1 cellular context compared by ENCODE assay signal in the genomic region with DNA sequence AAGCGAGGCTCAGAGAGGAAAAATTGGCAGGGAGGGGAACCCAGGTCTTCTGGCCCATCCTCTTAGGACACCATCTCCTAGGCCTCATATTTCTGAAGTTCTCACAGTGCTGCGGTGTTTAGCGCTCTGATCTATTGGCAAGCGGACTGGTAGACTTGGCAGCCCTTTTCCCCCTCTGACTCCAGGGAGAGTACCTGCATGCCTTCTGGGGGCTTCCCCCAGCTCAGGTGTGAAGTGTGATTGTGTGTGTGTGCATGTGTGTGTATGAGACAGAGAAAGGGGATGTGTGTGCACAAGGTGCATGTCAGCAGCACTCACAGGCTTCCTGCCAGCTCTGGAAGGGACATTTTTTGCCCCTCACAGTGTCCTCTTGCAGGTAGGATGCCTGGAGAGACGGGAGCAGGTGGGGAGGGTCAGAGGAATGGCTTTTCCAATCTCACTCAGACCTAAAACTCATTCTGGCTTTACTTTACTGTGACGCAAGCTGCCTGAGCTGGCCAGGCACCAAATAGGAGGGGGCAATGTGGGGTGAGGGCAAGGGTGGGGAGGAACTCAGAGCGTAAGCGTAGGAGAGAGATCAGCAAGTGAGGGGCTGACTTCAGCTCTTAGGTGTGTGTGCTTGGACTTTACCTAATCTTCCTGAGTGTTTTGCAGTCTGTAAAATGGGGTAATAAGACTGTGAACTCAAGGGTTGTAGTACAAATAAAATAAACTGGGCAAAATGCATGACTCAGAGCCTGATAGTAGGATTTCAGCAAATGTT.
TF ChIP-seq lines count a peak whose summit lies in the region.

No MANE protein-coding gene starts in this region.

TF ChIP-seq in HepG2, 621 proteins besides CTCF, POLR2A, EP300 and RAD21 (continued from another document and continues in another):
- TF ChIP-seq ZNF646 (CRISPR knock-in tag; IDR thresholded peaks at IDR 0.05) (peak; percentile 82), HIC2 (CRISPR knock-in tag; IDR thresholded peaks at IDR 0.05; ENCODE audit: low read depth) (no peak), MYPOP (CRISPR knock-in tag; IDR thresholded peaks at IDR 0.05) (peak; percentile 57; the same call in 1 of the 2 replicates), CERS6 (CRISPR knock-in tag; IDR thresholded peaks at IDR 0.05) (no peak), RNF2 (conservative IDR thresholded peaks at IDR 0.05; ENCODE audit: low read depth) (no peak), ATF7-NPFF (CRISPR knock-in tag; IDR thresholded peaks at IDR 0.05; ENCODE audit: low read depth) (no peak), ZNF468 (CRISPR knock-in tag; IDR thresholded peaks at IDR 0.05) (no peak), SALL1 (CRISPR knock-in tag; IDR thresholded peaks at IDR 0.05) (peak; percentile 36; the same call in 1 of the 2 replicates), CENPBD1 (CRISPR knock-in tag; IDR thresholded peaks at IDR 0.05; ENCODE audit: borderline replicate concordance, low read depth) (no peak), ZNF773 (CRISPR knock-in tag; IDR thresholded peaks at IDR 0.05; ENCODE audit: borderline replicate concordance) (no peak), GATAD2A (CRISPR knock-in tag; IDR thresholded peaks at IDR 0.05) (no peak), REL (CRISPR knock-in tag; conservative IDR thresholded peaks at IDR 0.05) (no peak), KAT8 (CRISPR knock-in tag; IDR thresholded peaks at IDR 0.05) (0 out of 2 replicates have a peak, but pooled peaks have one; percentile 15), ZNF34 (CRISPR knock-in tag; IDR thresholded peaks at IDR 0.05; ENCODE audit: borderline replicate concordance) (peak; percentile 28; the same call in 1 of the 2 replicates), TMF1 (CRISPR knock-in tag; IDR thresholded peaks at IDR 0.05; ENCODE audit: low read depth) (no peak), ZBTB25 (CRISPR knock-in tag; IDR thresholded peaks at IDR 0.05) (no peak), TOPORS (CRISPR knock-in tag; IDR thresholded peaks at IDR 0.05) (no peak), MBD4 (IDR thresholded peaks at IDR 0.05; ENCODE audit: borderline replicate concordance, low read length) (no peak), ZNF607 (CRISPR knock-in tag; IDR thresholded peaks at IDR 0.05; ENCODE audit: borderline replicate concordance) (0 out of 2 replicates have a peak, but pooled peaks have one; percentile 32), MTERF4 (CRISPR knock-in tag; IDR thresholded peaks at IDR 0.05) (peak; percentile 65; the same call in 1 of the 2 replicates), HIVEP1 (CRISPR knock-in tag; IDR thresholded peaks at IDR 0.05) (0 out of 2 replicates have a peak, but pooled peaks have one; percentile 25), ZNF670 (CRISPR knock-in tag; IDR thresholded peaks at IDR 0.05; ENCODE audit: borderline replicate concordance) (peak; percentile 51; the same call in 1 of the 2 replicates), ZNF292 (CRISPR knock-in tag; IDR thresholded peaks at IDR 0.05; ENCODE audit: borderline replicate concordance, low read depth) (peak; percentile 59; the same call in 1 of the 2 replicates), RBAK (CRISPR knock-in tag; IDR thresholded peaks at IDR 0.05) (no peak), NR2F6 (IDR thresholded peaks at IDR 0.05) (no peak), NR2F6 (CRISPR knock-in tag; IDR thresholded peaks at IDR 0.05) (no peak), ADNP (CRISPR knock-in tag; IDR thresholded peaks at IDR 0.05) (0 out of 2 replicates have a peak, but pooled peaks have one; percentile 45), ZNF337 (CRISPR knock-in tag; IDR thresholded peaks at IDR 0.05; ENCODE audit: borderline replicate concordance, low read depth) (no peak)
- TF ChIP-seq, protein P1, sequence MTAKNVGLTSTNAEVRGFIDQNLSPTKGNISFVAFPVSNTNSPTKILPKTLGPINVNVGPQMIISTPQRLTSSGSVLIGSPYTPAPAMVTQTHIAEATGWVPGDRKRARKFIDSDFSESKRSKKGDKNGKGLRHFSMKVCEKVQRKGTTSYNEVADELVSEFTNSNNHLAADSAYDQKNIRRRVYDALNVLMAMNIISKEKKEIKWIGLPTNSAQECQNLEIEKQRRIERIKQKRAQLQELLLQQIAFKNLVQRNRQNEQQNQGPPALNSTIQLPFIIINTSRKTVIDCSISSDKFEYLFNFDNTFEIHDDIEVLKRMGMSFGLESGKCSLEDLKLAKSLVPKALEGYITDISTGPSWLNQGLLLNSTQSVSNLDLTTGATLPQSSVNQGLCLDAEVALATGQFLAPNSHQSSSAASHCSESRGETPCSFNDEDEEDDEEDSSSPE (CRISPR knock-in tag; IDR thresholded peaks at IDR 0.05): no peak
- TF ChIP-seq, protein P2, sequence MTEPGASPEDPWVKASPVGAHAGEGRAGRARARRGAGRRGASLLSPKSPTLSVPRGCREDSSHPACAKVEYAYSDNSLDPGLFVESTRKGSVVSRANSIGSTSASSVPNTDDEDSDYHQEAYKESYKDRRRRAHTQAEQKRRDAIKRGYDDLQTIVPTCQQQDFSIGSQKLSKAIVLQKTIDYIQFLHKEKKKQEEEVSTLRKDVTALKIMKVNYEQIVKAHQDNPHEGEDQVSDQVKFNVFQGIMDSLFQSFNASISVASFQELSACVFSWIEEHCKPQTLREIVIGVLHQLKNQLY (CRISPR knock-in tag; IDR thresholded peaks at IDR 0.05): no peak
- TF ChIP-seq, protein P3, sequence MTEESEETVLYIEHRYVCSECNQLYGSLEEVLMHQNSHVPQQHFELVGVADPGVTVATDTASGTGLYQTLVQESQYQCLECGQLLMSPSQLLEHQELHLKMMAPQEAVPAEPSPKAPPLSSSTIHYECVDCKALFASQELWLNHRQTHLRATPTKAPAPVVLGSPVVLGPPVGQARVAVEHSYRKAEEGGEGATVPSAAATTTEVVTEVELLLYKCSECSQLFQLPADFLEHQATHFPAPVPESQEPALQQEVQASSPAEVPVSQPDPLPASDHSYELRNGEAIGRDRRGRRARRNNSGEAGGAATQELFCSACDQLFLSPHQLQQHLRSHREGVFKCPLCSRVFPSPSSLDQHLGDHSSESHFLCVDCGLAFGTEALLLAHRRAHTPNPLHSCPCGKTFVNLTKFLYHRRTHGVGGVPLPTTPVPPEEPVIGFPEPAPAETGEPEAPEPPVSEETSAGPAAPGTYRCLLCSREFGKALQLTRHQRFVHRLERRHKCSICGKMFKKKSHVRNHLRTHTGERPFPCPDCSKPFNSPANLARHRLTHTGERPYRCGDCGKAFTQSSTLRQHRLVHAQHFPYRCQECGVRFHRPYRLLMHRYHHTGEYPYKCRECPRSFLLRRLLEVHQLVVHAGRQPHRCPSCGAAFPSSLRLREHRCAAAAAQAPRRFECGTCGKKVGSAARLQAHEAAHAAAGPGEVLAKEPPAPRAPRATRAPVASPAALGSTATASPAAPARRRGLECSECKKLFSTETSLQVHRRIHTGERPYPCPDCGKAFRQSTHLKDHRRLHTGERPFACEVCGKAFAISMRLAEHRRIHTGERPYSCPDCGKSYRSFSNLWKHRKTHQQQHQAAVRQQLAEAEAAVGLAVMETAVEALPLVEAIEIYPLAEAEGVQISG (CRISPR knock-in tag; IDR thresholded peaks at IDR 0.05): 0 out of 2 replicates have a peak, but pooled peaks have one; percentile 15
- TF ChIP-seq, protein P4, sequence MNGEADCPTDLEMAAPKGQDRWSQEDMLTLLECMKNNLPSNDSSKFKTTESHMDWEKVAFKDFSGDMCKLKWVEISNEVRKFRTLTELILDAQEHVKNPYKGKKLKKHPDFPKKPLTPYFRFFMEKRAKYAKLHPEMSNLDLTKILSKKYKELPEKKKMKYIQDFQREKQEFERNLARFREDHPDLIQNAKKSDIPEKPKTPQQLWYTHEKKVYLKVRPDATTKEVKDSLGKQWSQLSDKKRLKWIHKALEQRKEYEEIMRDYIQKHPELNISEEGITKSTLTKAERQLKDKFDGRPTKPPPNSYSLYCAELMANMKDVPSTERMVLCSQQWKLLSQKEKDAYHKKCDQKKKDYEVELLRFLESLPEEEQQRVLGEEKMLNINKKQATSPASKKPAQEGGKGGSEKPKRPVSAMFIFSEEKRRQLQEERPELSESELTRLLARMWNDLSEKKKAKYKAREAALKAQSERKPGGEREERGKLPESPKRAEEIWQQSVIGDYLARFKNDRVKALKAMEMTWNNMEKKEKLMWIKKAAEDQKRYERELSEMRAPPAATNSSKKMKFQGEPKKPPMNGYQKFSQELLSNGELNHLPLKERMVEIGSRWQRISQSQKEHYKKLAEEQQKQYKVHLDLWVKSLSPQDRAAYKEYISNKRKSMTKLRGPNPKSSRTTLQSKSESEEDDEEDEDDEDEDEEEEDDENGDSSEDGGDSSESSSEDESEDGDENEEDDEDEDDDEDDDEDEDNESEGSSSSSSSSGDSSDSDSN (CRISPR knock-in tag; IDR thresholded peaks at IDR 0.05): 0 out of 2 replicates have a peak, but pooled peaks have one; percentile 41
